ENCODE assay signal across 28 cellular contexts in genomic region chr5:155282503-155283107, GRCh38.
"Had no signal": no experiment of that assay in that cellular context is flagged by ENCODE, and none has a peak within 500 bp of the region (broad histone marks: within the 10 kb centered on the region; RNA-seq: fewer than 3 reads in every experiment).

No MANE protein-coding gene starts in this region.

- ATAC-seq: naive thymus-derived CD8-positive, alpha-beta T cell; pancreas; sciatic nerve; stimulated activated naive CD8-positive, alpha-beta T cell treated with anti-CD3 and anti-CD28 coated beads, Interleukin-15, Interleukin-2, amounts not matched to agents 100 U/mL and 50 U/mL, for 24 hours had no signal

- H3K4me3 ChIP-seq: pancreas, prostate gland, skin epidermis, testis, transverse colon had no signal

- H3K36me3 ChIP-seq: pancreas, prostate gland, transverse colon had no signal

- DNase-seq: activated CD4-positive, alpha-beta T cell treated with anti-CD3 and anti-CD28 coated beads for 4 hours; activated CD4-positive, alpha-beta T cell treated with anti-CD3 and anti-CD28 coated beads, Interleukin-2, amount 50 U/mL, for 48 hours; activated CD8-positive, alpha-beta memory T cell treated with anti-CD3 and anti-CD28 coated beads for 24 hours; activated effector memory CD4-positive, alpha-beta T cell treated with Interleukin-2 at 50 U/mL for 16 hours; activated naive CD4-positive, alpha-beta T cell treated with Interleukin-2 at 50 U/mL for 16 hours; anterior cingulate cortex; dermis blood vessel endothelial cell; effector CD4-positive, alpha-beta T cell; head of caudate nucleus; hippocampal formation; kidney; naive thymus-derived CD8-positive, alpha-beta T cell; nucleus accumbens; pancreas; retina; stimulated activated CD4-positive, alpha-beta T cell treated with anti-CD3 and anti-CD28 coated beads, Interleukin-12 subunit alpha, Interleukin-12 subunit beta, amount 100 ng/mL, for 4 hours; stimulated activated CD4-positive, alpha-beta T cell treated with anti-CD3 and anti-CD28 coated beads, Interleukin-4, amount 100 ng/mL, for 1 hour; stimulated activated naive CD8-positive, alpha-beta T cell treated with anti-CD3 and anti-CD28 coated beads, Interleukin-15, Interleukin-2, amounts not matched to agents 100 U/mL and 50 U/mL, for 24 hours; T-helper 9 cell; testis; transverse colon had no signal

- H3K27me3 ChIP-seq: pancreas, testis, transverse colon had no signal

- H3K27ac ChIP-seq: pancreas, prostate gland, testis, transverse colon, VCaP had no signal

- H3K9me3 ChIP-seq: pancreas, prostate gland, testis, transverse colon had no signal

- FAIRE-seq: colon, endometrium, kidney, pancreas, TTC549 had no signal

- H3K4me1 ChIP-seq: pancreas, prostate gland, testis, transverse colon had no signal
